8 cellular contexts compared by ENCODE assay signal in the genomic region with DNA sequence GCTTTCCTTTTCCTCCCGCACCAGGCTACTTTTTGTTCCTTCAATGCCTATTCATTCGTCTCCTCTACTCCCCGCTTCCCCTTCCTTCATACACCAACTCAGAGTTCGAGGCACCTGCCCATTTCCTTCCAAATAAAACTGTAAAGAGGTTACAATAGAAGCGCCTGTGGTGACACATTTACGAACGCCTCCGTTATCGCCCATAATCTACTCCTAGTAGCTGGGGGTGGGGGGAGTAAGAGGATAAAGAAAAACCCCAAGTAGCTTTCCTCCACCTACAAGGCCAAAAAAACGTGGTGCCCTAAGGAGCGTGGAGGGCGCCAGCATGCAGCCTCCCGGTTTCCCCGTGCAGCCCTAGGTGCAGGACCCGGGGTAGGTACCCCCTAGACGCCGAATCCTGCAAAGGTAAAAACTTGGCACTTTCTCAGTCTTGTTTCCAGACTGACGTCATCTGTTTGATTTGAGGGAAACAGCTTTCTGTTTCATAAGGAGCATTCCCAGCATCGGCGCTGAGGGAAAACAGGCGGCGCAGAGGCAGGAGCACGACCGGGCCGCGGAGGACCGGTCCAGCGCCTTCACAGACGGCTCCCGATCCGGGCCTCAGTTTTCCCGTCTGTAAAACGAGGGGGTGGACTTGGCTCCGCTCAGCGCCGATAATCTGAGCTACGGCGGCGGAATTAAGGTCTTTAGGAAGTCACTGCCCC. TPM values are rescaled to one million over a fixed set of nuclear protein-coding genes. Genes with fewer than 3 reads are reported as not detected.
DNase-seq lines count a peak whose midpoint lies in the region; ATAC-seq, FAIRE-seq and TF ChIP-seq lines count a peak whose summit lies in the region.

No MANE protein-coding gene starts in this region.

- H3K4me1 ChIP-seq in CD4-positive, CD25-positive, alpha-beta regulatory T cell (ENCODE audit: control insufficient read depth, insufficient read depth, low read length, poor library complexity, severe bottlenecking), result peaks cover 23% of the 10 kb centered on the region
- H3K4me1 ChIP-seq in HUES64 (ENCODE audit: insufficient read depth, low read length) (peaks cover 7% of the 10 kb centered on the region), keratinocyte (ENCODE audit: control insufficient read depth, extremely low read depth, insufficient read depth, low read length) (peaks cover 18% of the 10 kb centered on the region)

- peak overlapping the region; percentile 58 for H3K9ac ChIP-seq in HUES64 (ENCODE audit: low read depth, low read length)
- H3K9ac ChIP-seq in keratinocyte (ENCODE audit: control insufficient read depth, extremely low read depth, insufficient read depth, low read length), result peak overlapping the region; percentile 93

- peak overlapping the region; percentile 79 for H3K27ac ChIP-seq in CD4-positive, CD25-positive, alpha-beta regulatory T cell (ENCODE audit: insufficient read depth, low read length, poor library complexity, severe bottlenecking)
- H3K27ac ChIP-seq in HUES64 (ENCODE audit: low read depth, low read length) (no peak overlapping the region; the same call in 1 of the 2 replicates), keratinocyte (ENCODE audit: control insufficient read depth, insufficient read depth, low read length) (peak overlapping the region; percentile 89)

- peaks cover 4% of the 10 kb centered on the region for H4K20me1 ChIP-seq in keratinocyte (ENCODE audit: control insufficient read depth, extremely low read depth, insufficient read depth, low read length)

- dilution Hi-C loops in keratinocyte (cut with MboI; ENCODE audit: extremely low pct_ligation_motif_present, low sequenced_read_pairs), result no loop called here

- no peaks in the 10 kb centered on the region for H3K9me1 ChIP-seq in keratinocyte (ENCODE audit: control insufficient read depth, extremely low read depth, insufficient read depth, low read length)

- no peak for ATAC-seq in CD4-positive, CD25-positive, alpha-beta regulatory T cell (ENCODE audit: low read depth in 2 of 2)

- peak overlapping the region; percentile 80 to 99 (median 89) for H3K4me3 Mint-ChIP-seq in CD4-positive, CD25-positive, alpha-beta regulatory T cell

- peaks cover 11% of the 10 kb centered on the region for H3K36me3 Mint-ChIP-seq in CD4-positive, CD25-positive, alpha-beta regulatory T cell

- 2% methylated on average over 34 of the region's 39 CpGs for WGBS in HUES64

- no peaks in the 10 kb centered on the region for H3K9me3 ChIP-seq in CD4-positive, CD25-positive, alpha-beta regulatory T cell (ENCODE audit: control insufficient read depth in 2 of 2, low read length in 2 of 2)
- H3K9me3 ChIP-seq in HUES64 (ENCODE audit: insufficient read depth, low read depth, low read length), result no peaks in the 10 kb centered on the region
- no peaks in the 10 kb centered on the region for H3K9me3 ChIP-seq in keratinocyte (ENCODE audit: control insufficient read depth, low read depth, low read length)

- H3K27me3 ChIP-seq in CD4-positive, CD25-positive, alpha-beta regulatory T cell (ENCODE audit: control insufficient read depth, insufficient read depth, low read length), result no peaks in the 10 kb centered on the region
- H3K27me3 ChIP-seq in HUES64 (ENCODE audit: insufficient read depth, low read length), result no peaks in the 10 kb centered on the region; the same call in 1 of the 2 replicates
- H3K27me3 ChIP-seq in keratinocyte (ENCODE audit: control insufficient read depth, extremely low read depth, insufficient read depth, low read length), result no peaks in the 10 kb centered on the region

- peak overlapping the region; percentile 13 to 85 (median 62) for H3K27ac Mint-ChIP-seq in CD4-positive, CD25-positive, alpha-beta regulatory T cell

- H3K27me3 Mint-ChIP-seq in CD4-positive, CD25-positive, alpha-beta regulatory T cell, result no peaks in the 10 kb centered on the region

- peak overlapping the region; percentile 85 for H3K4me3 ChIP-seq in CD4-positive, CD25-positive, alpha-beta regulatory T cell (ENCODE audit: low read depth, low read length)
- H3K4me3 ChIP-seq in HUES64 (ENCODE audit: low read length), result peak overlapping the region; percentile 80
- H3K4me3 ChIP-seq in cardiac fibroblast (replicated peaks in 1 of 2; ENCODE audit: low read depth in 2 of 2, low read length in 2 of 2), result peak overlapping the region; percentile 81 to 86
- H3K4me3 ChIP-seq in keratinocyte (ENCODE audit: control insufficient read depth in 2 of 3, extremely low read depth in 1 of 3, insufficient read depth in 2 of 3, low read depth in 1 of 3, low read length in 3 of 3), result peak overlapping the region; percentile 93 to 97 (median 96)

- TF ChIP-seq CTCF in cardiac fibroblast (IDR thresholded peaks at IDR 0.05; ENCODE audit: low read depth, low read length), result no peak
- no peak for TF ChIP-seq CTCF in keratinocyte (optimal IDR thresholded peaks at IDR 0.05 in 1 of 3, IDR thresholded peaks at IDR 0.05 in 1 of 3, conservative IDR thresholded peaks at IDR 0.05 in 1 of 3; ENCODE audit: extremely low read depth in 1 of 3, insufficient read depth in 2 of 3, low read length in 3 of 3)

- DNase-seq in CD4-positive, CD25-positive, alpha-beta regulatory T cell, result peak; percentile 13 to 62 (median 28)
- DNase-seq in T-helper 22 cell (ENCODE audit: low read depth) (peak; percentile 37), cardiac fibroblast (ENCODE audit: low read depth in 2 of 2) (peak; percentile 51 to 55), keratinocyte (ENCODE audit: low read depth, low spot score) (no peak), NCI-H2107 (lab: John Stamatoyannopoulos, UW) (no peak), NCI-H2107 treated with DMSO at 0.1 percent for 48 hours (lab: John Stamatoyannopoulos, UW; ENCODE audit: unreplicated experiment) (no peak)
- DNase-seq in stimulated activated CD4-positive, alpha-beta T cell treated with anti-CD3 and anti-CD28 coated beads, Interleukin-1b, Interleukin-23, amount 100 ng/mL, for 48 hours, result peak; percentile 58

- peaks cover 15 to 46% (median 32%) of the 10 kb centered on the region in 4 donors for H3K4me1 Mint-ChIP-seq in CD4-positive, CD25-positive, alpha-beta regulatory T cell

- peaks cover 56% of the 10 kb centered on the region for H3K79me2 ChIP-seq in keratinocyte (ENCODE audit: control insufficient read depth, insufficient read depth, low read length)

- peak overlapping the region; percentile 96 for H3K4me2 ChIP-seq in keratinocyte (ENCODE audit: control insufficient read depth, extremely low read depth, insufficient read depth, low read depth, low read length)

- H2AFZ ChIP-seq in keratinocyte (ENCODE audit: control insufficient read depth, low read length), result no peak overlapping the region

- H3K9me3 Mint-ChIP-seq in CD4-positive, CD25-positive, alpha-beta regulatory T cell, result peaks cover 0 to 3% (median 0%) of the 10 kb centered on the region in 7 donors

- FAIRE-seq in keratinocyte (lab: Jason Lieb, UNC), result peak; percentile 23

- H3K36me3 ChIP-seq in CD4-positive, CD25-positive, alpha-beta regulatory T cell (ENCODE audit: control insufficient read depth, insufficient read depth, low read length), result peaks cover 5% of the 10 kb centered on the region
- peaks cover 31% of the 10 kb centered on the region for H3K36me3 ChIP-seq in HUES64 (ENCODE audit: insufficient read depth, low read length)
- peaks cover 0 to 15% of the 10 kb centered on the region in 2 experiments for H3K36me3 ChIP-seq in keratinocyte (ENCODE audit: control insufficient read depth in 2 of 2, extremely low read depth in 1 of 2, insufficient read depth in 2 of 2, low read length in 2 of 2)

RNA-seq across cellular contexts. Expression of gene PPA1, which starts 0.9 kb away (rescaled TPM):
- 54.3 TPM for total RNA-seq in CD4-positive, CD25-positive, alpha-beta regulatory T cell
- polyA plus RNA-seq in CD4-positive, CD25-positive, alpha-beta regulatory T cell, result 100 to 1,000 TPM; 142 to 232 (median 167) TPM
- polyA plus RNA-seq in HUES64 (2013, experiment 1 of 2), result 132 TPM
- 132 TPM for polyA plus RNA-seq in HUES64 (2013, experiment 2 of 2)
- 201 to 324 TPM (median 203 TPM) in 3 replicates for polyA plus RNA-seq in keratinocyte
- polyA plus RNA-seq in keratinocyte (2011; ENCODE audit: low read depth), result 92.1 TPM
- 200 and 321 TPM in 2 replicates for polyA plus RNA-seq in keratinocyte (2011; cell fraction: cytosol; rRNA removed)
- polyA plus RNA-seq in keratinocyte (2011; cell fraction: nucleus; rRNA removed), result 110 and 188 TPM in 2 replicates
- 181 and 204 TPM in 2 replicates for polyA plus RNA-seq in keratinocyte (2012; ENCODE audit: low replicate concordance)
- polyA minus RNA-seq in keratinocyte, result 24.9 to 201 TPM (median 79.6 TPM) in 3 replicates
- polyA minus RNA-seq in keratinocyte (2011; cell fraction: cytosol; rRNA and poly(A)+ RNA removed), result 138 TPM
- 30.4 and 56.4 TPM in 2 replicates for polyA minus RNA-seq in keratinocyte (2011; cell fraction: nucleus; rRNA and poly(A)+ RNA removed)

RNA-seq across cellular contexts. Expression of gene NPFFR1, which starts 51.5 kb away (rescaled TPM):
- total RNA-seq in CD4-positive, CD25-positive, alpha-beta regulatory T cell, result not detected
- polyA plus RNA-seq in CD4-positive, CD25-positive, alpha-beta regulatory T cell, result not detected
- under 0.01 TPM for polyA plus RNA-seq in HUES64 (2013, experiment 1 of 2)
- under 0.01 TPM for polyA plus RNA-seq in HUES64 (2013, experiment 2 of 2)
- polyA plus RNA-seq in keratinocyte, result not detected in 3 replicates
- not detected for polyA plus RNA-seq in keratinocyte (2011; ENCODE audit: low read depth)
- polyA plus RNA-seq in keratinocyte (2011; cell fraction: cytosol; rRNA removed), result not detected in 2 replicates
- 0.01 and 0.03 TPM in 2 replicates for polyA plus RNA-seq in keratinocyte (2011; cell fraction: nucleus; rRNA removed)
- 0.01 TPM in 1 of 2 replicates, not detected in the other for polyA plus RNA-seq in keratinocyte (2012; ENCODE audit: low replicate concordance)
- polyA minus RNA-seq in keratinocyte, result not detected in 3 replicates
- not detected for polyA minus RNA-seq in keratinocyte (2011; cell fraction: cytosol; rRNA and poly(A)+ RNA removed)
- polyA minus RNA-seq in keratinocyte (2011; cell fraction: nucleus; rRNA and poly(A)+ RNA removed), result 0.08 TPM in 1 of 2 replicates, not detected in the other

Comparison
In these comparisons a context has a peak if more than half of its experiments do, and no peak if none do; other contexts are left out.
1. DNase-seq: peak in CD4-positive, CD25-positive, alpha-beta regulatory T cell (3 of 3), T-helper 22 cell (single experiment), cardiac fibroblast (2 of 2) and stimulated activated CD4-positive, alpha-beta T cell treated with anti-CD3 and anti-CD28 coated beads, Interleukin-1b, Interleukin-23, amount 100 ng/mL, for 48 hours (single experiment); none in keratinocyte (single experiment), NCI-H2107 (single experiment) and NCI-H2107 treated with DMSO at 0.1 percent for 48 hours (single experiment).
2. Peak in every context shown above with its lines, with median percentiles within 50 percentile points of each other: H3K4me3 ChIP-seq.